1 cellular context compared by ENCODE assay signal in the genomic region with DNA sequence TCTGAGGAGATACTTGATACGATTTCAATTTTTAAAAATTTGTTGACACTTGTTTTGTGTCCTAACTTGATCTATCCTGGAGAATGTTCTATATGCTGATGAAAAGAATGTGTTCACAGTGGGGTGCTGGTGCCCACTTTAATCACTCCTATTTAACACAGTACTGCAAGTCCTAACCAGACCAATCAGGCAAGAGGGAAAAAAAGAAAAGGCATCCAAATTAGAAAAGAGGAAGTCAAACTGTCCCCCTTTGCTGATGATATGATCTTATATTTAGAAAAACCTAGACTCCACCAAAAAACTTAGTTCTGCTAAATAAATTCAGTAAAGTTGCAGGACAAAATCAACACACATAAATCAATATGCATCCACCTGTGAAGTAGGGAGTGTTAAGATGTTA. TPM values are rescaled to one million over a fixed set of nuclear protein-coding genes. Genes with fewer than 3 reads are reported as not detected.
"Had no signal": no experiment of that assay in that cellular context is flagged by ENCODE, and none has a peak within 500 bp of the region (broad histone marks: within the 10 kb centered on the region; RNA-seq: fewer than 3 reads in every experiment).

No MANE protein-coding gene starts in this region.

RNA-seq across cellular contexts. Expression of gene IL20RB, which starts 55.3 kb away (rescaled TPM):
- total RNA-seq: epithelial cell of proximal tubule had no signal
